25 cellular contexts compared by ENCODE assay signal in genomic region chr5:116467444-116467843, GRCh38.
"Had no signal": no experiment of that assay in that cellular context is flagged by ENCODE, and none has a peak within 500 bp of the region (broad histone marks: within the 10 kb centered on the region; RNA-seq: fewer than 3 reads in every experiment).

No MANE protein-coding gene starts in this region.

- H3K27me3 Mint-ChIP-seq: dendritic cell treated with granulocyte-macrophage colony-stimulating factor and Interleukin-4, amounts not matched to agents 40 ng/mL and 50 ng/mL, for 4 days; memory B cell; natural killer cell treated with Interleukin-12 subunit alpha and Interleukin-12 subunit beta and Interleukin-15 and Interleukin-18, amount 100 ng/mL, for 72 hours; stimulated activated naive B cell treated with anti-CD40 and anti-IgM and Interleukin-4, amounts not matched to agents 10 μg/mL and 1 μg/mL and 100 μg/mL, for 72 hours had no signal

- H3K9ac ChIP-seq: parathyroid adenoma had no signal

- H3K36me3 Mint-ChIP-seq: natural killer cell treated with Interleukin-12 subunit alpha and Interleukin-12 subunit beta and Interleukin-15 and Interleukin-18, amount 100 ng/mL, for 72 hours had no signal

- H3K36me3 ChIP-seq: lower lobe of right lung, right lobe of liver, upper lobe of right lung had no signal

- H3K27me3 ChIP-seq: foreskin keratinocyte, heart right ventricle, left lung, right lobe of liver, stomach, suprapubic skin, tibial nerve, upper lobe of right lung, vagina had no signal

- H3K4me1 ChIP-seq: foreskin keratinocyte, heart right ventricle, left lung, lower lobe of right lung, parathyroid adenoma, psoas muscle, right lobe of liver, stomach, suprapubic skin, tibial nerve, upper lobe of right lung, vagina had no signal

- DNase-seq: erythroblast; foreskin keratinocyte; heart right ventricle; hypothalamus; left lung; lower lobe of right lung; midbrain; psoas muscle; retina; right lobe of liver; stimulated activated CD4-positive, alpha-beta T cell treated with anti-CD3 and anti-CD28 coated beads, Interleukin-2, amount 100 ng/mL, for 24 hours; stimulated activated CD4-positive, alpha-beta T cell treated with anti-CD3 and anti-CD28 coated beads, Interleukin-4, amount 100 ng/mL, for 4 hours; stimulated activated naive B cell treated with anti-CD40 and anti-IgM and Interleukin-4, amounts not matched to agents 10 μg/mL and 1 μg/mL and 100 μg/mL, for 72 hours; stomach; upper lobe of right lung had no signal

- H3K4me3 Mint-ChIP-seq: dendritic cell treated with granulocyte-macrophage colony-stimulating factor and Interleukin-4, amounts not matched to agents 40 ng/mL and 50 ng/mL, for 4 days; memory B cell; natural killer cell treated with Interleukin-12 subunit alpha and Interleukin-12 subunit beta and Interleukin-15 and Interleukin-18, amount 100 ng/mL, for 72 hours; stimulated activated naive B cell treated with anti-CD40 and anti-IgM and Interleukin-4, amounts not matched to agents 10 μg/mL and 1 μg/mL and 100 μg/mL, for 72 hours had no signal

- FAIRE-seq: colon, endothelial cell of umbilical vein, keratinocyte had no signal

- H3K4me1 Mint-ChIP-seq: memory B cell; stimulated activated naive B cell treated with anti-CD40 and anti-IgM and Interleukin-4, amounts not matched to agents 10 μg/mL and 1 μg/mL and 100 μg/mL, for 72 hours had no signal

- H3K79me2 ChIP-seq: parathyroid adenoma had no signal

- H3K27ac Mint-ChIP-seq: dendritic cell treated with granulocyte-macrophage colony-stimulating factor and Interleukin-4, amounts not matched to agents 40 ng/mL and 50 ng/mL, for 4 days; memory B cell; natural killer cell treated with Interleukin-12 subunit alpha and Interleukin-12 subunit beta and Interleukin-15 and Interleukin-18, amount 100 ng/mL, for 72 hours; stimulated activated naive B cell treated with anti-CD40 and anti-IgM and Interleukin-4, amounts not matched to agents 10 μg/mL and 1 μg/mL and 100 μg/mL, for 72 hours had no signal

- H3K9me3 Mint-ChIP-seq: stimulated activated naive B cell treated with anti-CD40 and anti-IgM and Interleukin-4, amounts not matched to agents 10 μg/mL and 1 μg/mL and 100 μg/mL, for 72 hours had no signal

- H3K4me3 ChIP-seq: heart right ventricle, left lung, lower lobe of right lung, psoas muscle, right lobe of liver, stomach, suprapubic skin, tibial nerve, upper lobe of right lung, vagina had no signal

- H3K9me3 ChIP-seq: lower lobe of right lung, right lobe of liver, suprapubic skin, tibial nerve, upper lobe of right lung, vagina had no signal

- ATAC-seq: foreskin keratinocyte; heart right ventricle; left lung; lower lobe of right lung; natural killer cell treated with Interleukin-12 subunit alpha and Interleukin-12 subunit beta and Interleukin-15 and Interleukin-18, amount 100 ng/mL, for 72 hours; psoas muscle; right lobe of liver; stimulated activated naive B cell treated with anti-CD40 and anti-IgM and Interleukin-4, amounts not matched to agents 10 μg/mL and 1 μg/mL and 100 μg/mL, for 72 hours; upper lobe of right lung had no signal

- H3K27ac ChIP-seq: foreskin keratinocyte, left lung, lower lobe of right lung, parathyroid adenoma, psoas muscle, right lobe of liver, stomach, suprapubic skin, tibial nerve, upper lobe of right lung, vagina had no signal
